ENCODE assay signal across 8 cellular contexts in the genomic region with DNA sequence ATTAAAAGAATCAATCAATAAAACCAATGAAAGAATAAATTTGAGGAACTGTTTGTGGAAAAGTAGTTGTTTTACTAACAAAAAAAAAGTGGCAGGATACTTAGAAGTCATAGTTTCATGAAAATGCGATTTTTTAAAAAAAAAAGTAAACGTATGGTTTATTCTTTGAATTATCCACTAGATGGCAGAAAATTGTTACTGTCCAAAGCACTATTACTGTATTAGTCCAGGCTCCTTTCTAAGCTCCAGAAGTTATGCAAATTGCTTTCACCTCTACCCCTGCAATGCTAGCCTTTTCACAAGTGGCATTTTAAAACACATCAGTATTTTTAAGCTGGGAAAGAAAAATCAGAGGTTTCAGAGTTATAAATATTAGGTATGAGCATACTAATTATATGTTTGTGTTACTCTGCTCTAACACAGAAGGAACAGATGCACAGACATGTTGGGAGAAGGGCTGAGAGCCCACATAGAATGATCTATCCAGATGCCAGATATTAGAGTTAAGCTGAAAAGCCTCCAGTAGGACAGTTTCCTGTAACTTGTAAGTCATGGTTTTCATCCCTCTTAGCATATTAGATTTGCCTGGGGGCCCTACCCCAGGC.
DNase-seq lines count a peak whose midpoint lies in the region; ATAC-seq and TF ChIP-seq lines count a peak whose summit lies in the region.

No MANE protein-coding gene starts in this region.

- no peak for DNase-seq in activated CD8-positive, alpha-beta memory T cell treated with anti-CD3 and anti-CD28 coated beads, Interleukin-2, amount 10 ng/mL, durations not matched to agents 7 days and 5 days
- no peak for DNase-seq in activated CD8-positive, alpha-beta memory T cell treated with anti-CD3 and anti-CD28 coated beads for 24 hours
- DNase-seq in GM23338 (ENCODE audit: low spot score) (peak; percentile 55), Panc1 (ENCODE audit: low read depth, low spot score) (no peak), erythroblast (lab: John Stamatoyannopoulos, UW) (peak; percentile 21 to 32), epidermal melanocyte (ENCODE audit: insufficient read length, low spot score) (no peak)
- DNase-seq in Jurkat, Clone E6-1 (ENCODE audit: low read depth, low spot score), result peak; percentile 35

- ATAC-seq in activated CD8-positive, alpha-beta memory T cell treated with anti-CD3 and anti-CD28 coated beads, Interleukin-2, amount 10 ng/mL, durations not matched to agents 7 days and 5 days, result peak; percentile 63
- ATAC-seq in GM23338 (peak; percentile 48), Panc1 (no peak)

- H3K36me3 ChIP-seq in GM23338 (ENCODE audit: insufficient read depth) (no peaks in the 10 kb centered on the region), Panc1 (ENCODE audit: control insufficient read depth, insufficient read depth, low read length) (no peaks in the 10 kb centered on the region), parathyroid adenoma (ENCODE audit: control insufficient read depth, insufficient read depth, low read length) (no peaks in the 10 kb centered on the region)

- H3K4me2 ChIP-seq in GM23338, result no peak overlapping the region
- H3K4me2 ChIP-seq in parathyroid adenoma (ENCODE audit: low read length), result no peak overlapping the region

- H3K9me3 ChIP-seq in Panc1 (ENCODE audit: control insufficient read depth, insufficient read depth, low read depth, low read length), result no peaks in the 10 kb centered on the region
- H3K9me3 ChIP-seq in parathyroid adenoma (ENCODE audit: control insufficient read depth, low read length), result no peaks in the 10 kb centered on the region

- CTCF ChIA-PET in activated CD8-positive, alpha-beta memory T cell treated with anti-CD3 and anti-CD28 coated beads, Interleukin-2, amount 10 ng/mL, durations not matched to agents 7 days and 5 days (lab: Charles Lee), result interaction anchor here (0.9 to 3.1 kb wide), 8 partner anchors 11 to 563 kb away, joined by 3 to 13 read pairs (median 3); no protein-coding TSS in a partner anchor
- CTCF ChIA-PET in Panc1 (lab: Charles Lee), result interaction anchor here (0.6 kb wide), 1 partner anchor 1089 kb away, joined by 7 read pairs; no protein-coding TSS in a partner anchor

- H3K4me1 ChIP-seq in GM23338 (ENCODE audit: insufficient read depth), result no peaks in the 10 kb centered on the region; the same call in 1 of the 2 replicates
- H3K4me1 ChIP-seq in Panc1 (ENCODE audit: control insufficient read depth, insufficient read depth, low read length), result no peaks in the 10 kb centered on the region
- H3K4me1 ChIP-seq in parathyroid adenoma, result no peaks in the 10 kb centered on the region

- no peaks in the 10 kb centered on the region for H3K9me2 ChIP-seq in GM23338 (ENCODE audit: insufficient read depth)

- H3K79me2 ChIP-seq in GM23338 (replicated peaks; ENCODE audit: insufficient read depth) (no peaks in the 10 kb centered on the region), parathyroid adenoma (no peaks in the 10 kb centered on the region)

- in situ Hi-C loops in Panc1 (cut with HindIII; ENCODE audit: low pct_unique_long_range_greater_than_20kb, low sequenced_read_pairs), result no loop called here

- peaks cover 5% of the 10 kb centered on the region for H3K4me1 Mint-ChIP-seq in activated CD8-positive, alpha-beta memory T cell treated with anti-CD3 and anti-CD28 coated beads, Interleukin-2, amount 10 ng/mL, durations not matched to agents 7 days and 5 days
- H3K4me1 Mint-ChIP-seq in GM23338, result no peaks in the 10 kb centered on the region

- POLR2A ChIA-PET in Panc1 (lab: Charles Lee), result no interaction called here

- H3K27me3 ChIP-seq in GM23338 (ENCODE audit: insufficient read depth), result no peaks in the 10 kb centered on the region
- peaks cover 2% of the 10 kb centered on the region; the same call in 1 of the 2 replicates for H3K27me3 ChIP-seq in Panc1 (ENCODE audit: control insufficient read depth, insufficient read depth, low read length)
- H3K27me3 ChIP-seq in parathyroid adenoma (ENCODE audit: control insufficient read depth, insufficient read depth, low read length), result no peaks in the 10 kb centered on the region

- no peaks in the 10 kb centered on the region for H3K36me3 Mint-ChIP-seq in activated CD8-positive, alpha-beta memory T cell treated with anti-CD3 and anti-CD28 coated beads, Interleukin-2, amount 10 ng/mL, durations not matched to agents 7 days and 5 days
- H3K36me3 Mint-ChIP-seq in GM23338 (ENCODE audit: low read depth), result no peaks in the 10 kb centered on the region

- no peaks in the 10 kb centered on the region for H3F3A ChIP-seq in GM23338 (replicated peaks; ENCODE audit: low read depth)

- no peaks in the 10 kb centered on the region for H3K9me3 Mint-ChIP-seq in activated CD8-positive, alpha-beta memory T cell treated with anti-CD3 and anti-CD28 coated beads, Interleukin-2, amount 10 ng/mL, durations not matched to agents 7 days and 5 days (ENCODE audit: low read depth)
- no peaks in the 10 kb centered on the region for H3K9me3 Mint-ChIP-seq in GM23338

- no peaks in the 10 kb centered on the region for H4K20me1 ChIP-seq in GM23338 (replicated peaks; ENCODE audit: insufficient read depth)

- TF ChIP-seq CTCF in GM23338 (conservative IDR thresholded peaks at IDR 0.05; ENCODE audit: low read depth in 2 of 2) (peak; percentile 47 to 52), Panc1 (IDR thresholded peaks at IDR 0.05) (peak; percentile 52; the same call in 1 of the 2 replicates), parathyroid adenoma (IDR thresholded peaks at IDR 0.05) (peak; percentile 48)

- H3K4me3 ChIP-seq in GM23338, result no peak overlapping the region
- no peak overlapping the region for H3K4me3 ChIP-seq in Jurkat, Clone E6-1 (ENCODE audit: low read length)
- no peak overlapping the region for H3K4me3 ChIP-seq in Panc1 (ENCODE audit: low read depth in 2 of 2, low read length in 2 of 2)
- no peak overlapping the region for H3K4me3 ChIP-seq in parathyroid adenoma (ENCODE audit: low read depth, low read length)

- H2AFZ ChIP-seq in GM23338 (no peak overlapping the region), parathyroid adenoma (no peak overlapping the region)

- H3K27ac ChIP-seq in GM23338 (ENCODE audit: low read depth) (no peak overlapping the region), Panc1 (ENCODE audit: low read length) (no peak overlapping the region), parathyroid adenoma (no peak overlapping the region)

- H3K4me3 Mint-ChIP-seq in activated CD8-positive, alpha-beta memory T cell treated with anti-CD3 and anti-CD28 coated beads, Interleukin-2, amount 10 ng/mL, durations not matched to agents 7 days and 5 days, result no peak overlapping the region
- H3K4me3 Mint-ChIP-seq in GM23338, result no peak overlapping the region

- H3K27ac Mint-ChIP-seq in activated CD8-positive, alpha-beta memory T cell treated with anti-CD3 and anti-CD28 coated beads, Interleukin-2, amount 10 ng/mL, durations not matched to agents 7 days and 5 days, result no peak overlapping the region
- H3K27ac Mint-ChIP-seq in GM23338, result no peak overlapping the region

- no peak for TF ChIP-seq POLR2A in erythroblast (IDR thresholded peaks at IDR 0.05; ENCODE audit: low read length)

- H3K27me3 Mint-ChIP-seq in activated CD8-positive, alpha-beta memory T cell treated with anti-CD3 and anti-CD28 coated beads, Interleukin-2, amount 10 ng/mL, durations not matched to agents 7 days and 5 days, result peaks cover 28% of the 10 kb centered on the region
- H3K27me3 Mint-ChIP-seq in GM23338 (ENCODE audit: insufficient read depth, low read depth, poor library complexity), result no peaks in the 10 kb centered on the region

- intact Hi-C loops in Panc1 (cut with micrococcal nuclease; ENCODE audit: unreplicated experiment), result loop anchor here (2.0 to 10.0 kb wide), 2 partner anchors 138 to 270 kb away; a partner anchor contains a TSS

- no peak overlapping the region for H3K9ac ChIP-seq in parathyroid adenoma

- BruUV-seq in Panc1 (replicated peaks; lab: Mats Ljungman, UMichigan), result no TSS peak

TF ChIP-seq in GM23338, 12 proteins besides CTCF, POLR2A, EP300 and RAD21 (continues in another document):
- TF ChIP-seq NANOG (IDR thresholded peaks at IDR 0.05; ENCODE audit: borderline replicate concordance) (no peak), ZNF114 (CRISPR knock-in tag; IDR thresholded peaks at IDR 0.05) (no peak), JUNB (IDR thresholded peaks at IDR 0.05; ENCODE audit: unreplicated experiment) (no peak), POLR2AphosphoS5 (IDR thresholded peaks at IDR 0.05; ENCODE audit: low read depth) (no peak), CREB1 (CRISPR knock-in tag; IDR thresholded peaks at IDR 0.05; ENCODE audit: low read depth) (no peak), ZNF331 (CRISPR knock-in tag; IDR thresholded peaks at IDR 0.05; ENCODE audit: low read depth) (no peak)
- TF ChIP-seq, protein P1, sequence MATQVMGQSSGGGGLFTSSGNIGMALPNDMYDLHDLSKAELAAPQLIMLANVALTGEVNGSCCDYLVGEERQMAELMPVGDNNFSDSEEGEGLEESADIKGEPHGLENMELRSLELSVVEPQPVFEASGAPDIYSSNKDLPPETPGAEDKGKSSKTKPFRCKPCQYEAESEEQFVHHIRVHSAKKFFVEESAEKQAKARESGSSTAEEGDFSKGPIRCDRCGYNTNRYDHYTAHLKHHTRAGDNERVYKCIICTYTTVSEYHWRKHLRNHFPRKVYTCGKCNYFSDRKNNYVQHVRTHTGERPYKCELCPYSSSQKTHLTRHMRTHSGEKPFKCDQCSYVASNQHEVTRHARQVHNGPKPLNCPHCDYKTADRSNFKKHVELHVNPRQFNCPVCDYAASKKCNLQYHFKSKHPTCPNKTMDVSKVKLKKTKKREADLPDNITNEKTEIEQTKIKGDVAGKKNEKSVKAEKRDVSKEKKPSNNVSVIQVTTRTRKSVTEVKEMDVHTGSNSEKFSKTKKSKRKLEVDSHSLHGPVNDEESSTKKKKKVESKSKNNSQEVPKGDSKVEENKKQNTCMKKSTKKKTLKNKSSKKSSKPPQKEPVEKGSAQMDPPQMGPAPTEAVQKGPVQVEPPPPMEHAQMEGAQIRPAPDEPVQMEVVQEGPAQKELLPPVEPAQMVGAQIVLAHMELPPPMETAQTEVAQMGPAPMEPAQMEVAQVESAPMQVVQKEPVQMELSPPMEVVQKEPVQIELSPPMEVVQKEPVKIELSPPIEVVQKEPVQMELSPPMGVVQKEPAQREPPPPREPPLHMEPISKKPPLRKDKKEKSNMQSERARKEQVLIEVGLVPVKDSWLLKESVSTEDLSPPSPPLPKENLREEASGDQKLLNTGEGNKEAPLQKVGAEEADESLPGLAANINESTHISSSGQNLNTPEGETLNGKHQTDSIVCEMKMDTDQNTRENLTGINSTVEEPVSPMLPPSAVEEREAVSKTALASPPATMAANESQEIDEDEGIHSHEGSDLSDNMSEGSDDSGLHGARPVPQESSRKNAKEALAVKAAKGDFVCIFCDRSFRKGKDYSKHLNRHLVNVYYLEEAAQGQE (IDR thresholded peaks at IDR 0.05; ENCODE audit: unreplicated experiment), result no peak

Comparison
In these comparisons a context has a peak if more than half of its experiments do, and no peak if none do; other contexts are left out.
1. DNase-seq: peak in GM23338 (single experiment), Jurkat, Clone E6-1 (single experiment) and erythroblast (2 of 2); none in activated CD8-positive, alpha-beta memory T cell treated with anti-CD3 and anti-CD28 coated beads, Interleukin-2, amount 10 ng/mL, durations not matched to agents 7 days and 5 days (single experiment), activated CD8-positive, alpha-beta memory T cell treated with anti-CD3 and anti-CD28 coated beads for 24 hours (single experiment), Panc1 (single experiment) and epidermal melanocyte (single experiment).
2. Peak in every context shown above with its lines, with median percentiles within 50 percentile points of each other: CTCF ChIP-seq.